22 cellular contexts compared by ENCODE assay signal in genomic region chr7:14095233-14095950, GRCh38.
"Had no signal": no experiment of that assay in that cellular context is flagged by ENCODE, and none has a peak within 500 bp of the region (broad histone marks: within the 10 kb centered on the region; RNA-seq: fewer than 3 reads in every experiment).

No MANE protein-coding gene starts in this region.

- H3K9me3 ChIP-seq: right atrium auricular region, tibial nerve, vagina had no signal

- DNase-seq: activated CD4-positive, alpha-beta memory T cell treated with anti-CD3 and anti-CD28 coated beads for 36 hours; activated CD4-positive, alpha-beta T cell treated with anti-CD3 and anti-CD28 coated beads for 36 hours; activated CD8-positive, alpha-beta memory T cell treated with anti-CD3 and anti-CD28 coated beads, Interleukin-2, amount 10 ng/mL, durations not matched to agents 7 days and 5 days; activated T-cell treated with anti-CD3 and anti-CD28 coated beads, Interleukin-2, amount 50 U/mL, for 1 hour; amniotic stem cell; cortex of kidney; effector memory CD4-positive, alpha-beta T cell; hypothalamus; kidney glomerular epithelial cell; mesendoderm; natural killer cell; posterior cingulate gyrus; stimulated activated CD4-positive, alpha-beta T cell treated with anti-CD3 and anti-CD28 coated beads, Interleukin-4, amount 100 ng/mL, for 4 hours; stimulated activated CD8-positive, alpha-beta memory T cell treated with anti-CD3 and anti-CD28 coated beads, Interleukin-4, amount 100 ng/mL, for 48 hours; stimulated activated naive CD4-positive, alpha-beta T cell treated with Interleukin-2 at 50 U/mL for 16 hours; substantia nigra; T-helper 1 cell; WERI-Rb-1 had no signal

- H3K36me3 ChIP-seq: right atrium auricular region, tibial nerve, vagina, WERI-Rb-1 had no signal

- H3K27ac ChIP-seq: right atrium auricular region, tibial nerve, vagina, WERI-Rb-1 had no signal

- ATAC-seq: activated CD4-positive, alpha-beta T cell treated with anti-CD3 and anti-CD28 coated beads for 36 hours; activated CD8-positive, alpha-beta memory T cell treated with anti-CD3 and anti-CD28 coated beads, Interleukin-2, amount 10 ng/mL, durations not matched to agents 7 days and 5 days; natural killer cell had no signal

- H3K4me1 ChIP-seq: right atrium auricular region, tibial nerve, vagina had no signal

- H3K27me3 ChIP-seq: right atrium auricular region, tibial nerve, vagina had no signal

- H3K4me2 ChIP-seq: smooth muscle cell had no signal

- H3K4me3 ChIP-seq: right atrium auricular region, smooth muscle cell, tibial nerve, vagina had no signal
